ENCODE assay signal across 8 cellular contexts in the genomic region with DNA sequence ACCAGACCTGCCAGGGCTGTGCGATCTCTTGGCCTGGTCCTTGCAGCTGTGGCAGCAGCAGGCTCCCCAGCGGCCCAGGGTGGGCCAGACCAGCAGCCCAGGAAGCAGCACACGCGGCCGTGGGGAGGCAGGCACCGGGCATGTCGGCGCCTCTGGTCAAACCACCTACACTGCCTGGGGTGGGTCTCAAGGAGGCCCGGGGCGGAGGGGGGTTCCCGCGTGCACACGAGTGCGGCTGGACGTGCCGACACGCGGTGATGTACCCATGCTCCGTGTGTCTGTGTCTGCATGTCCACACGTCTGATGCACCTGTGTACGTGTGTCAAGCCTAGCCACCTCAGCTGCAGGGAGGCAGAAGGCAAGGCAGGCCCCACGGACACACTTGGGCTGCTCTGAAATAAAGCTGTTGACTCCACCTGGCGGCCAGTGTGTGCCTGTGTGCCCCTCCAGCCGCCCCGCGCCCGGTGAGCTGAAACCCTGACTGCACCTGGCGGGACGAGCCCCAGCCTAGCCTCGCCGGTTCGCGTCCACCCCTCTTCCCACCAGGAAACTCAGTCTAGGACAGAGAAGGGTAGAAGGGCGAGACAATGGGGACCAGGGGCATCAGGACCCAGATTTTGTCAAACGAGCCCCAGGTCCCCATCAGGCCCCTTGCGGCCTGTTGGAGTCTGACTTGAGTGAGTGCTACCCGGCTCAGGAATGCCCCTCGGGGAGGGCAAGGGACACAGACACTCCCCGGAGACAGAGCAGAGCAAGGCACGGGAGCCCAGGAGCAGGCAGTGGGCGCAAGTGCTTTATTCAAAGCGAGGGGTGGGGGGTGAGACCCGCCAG.
A peak's percentile ranks its signal among the peaks of the same experiment; 100 is the strongest.
DNase-seq lines count a peak whose midpoint lies in the region; ATAC-seq and TF ChIP-seq lines count a peak whose summit lies in the region.

No MANE protein-coding gene starts in this region.

- H3K4me1 Mint-ChIP-seq in T-helper 2 cell treated with Interferon-gamma antibody and Interleukin-4, amounts not matched to agents 5 μg/mL and 100 μg/mL, for 36 hours (ENCODE audit: low read depth): no peaks in the 10 kb centered on the region

- in situ Hi-C loops in astrocyte of the spinal cord (cut with HindIII; ENCODE audit: low sequenced_read_pairs): no loop called here

- H3K4me3 Mint-ChIP-seq in T-helper 2 cell treated with Interferon-gamma antibody and Interleukin-4, amounts not matched to agents 5 μg/mL and 100 μg/mL, for 36 hours: no peak overlapping the region

- no peaks in the 10 kb centered on the region for H3K27me3 Mint-ChIP-seq in T-helper 2 cell treated with Interferon-gamma antibody and Interleukin-4, amounts not matched to agents 5 μg/mL and 100 μg/mL, for 36 hours (ENCODE audit: low read depth)

- no peak overlapping the region for H3K27ac Mint-ChIP-seq in T-helper 2 cell treated with Interferon-gamma antibody and Interleukin-4, amounts not matched to agents 5 μg/mL and 100 μg/mL, for 36 hours

- peaks cover 2% of the 10 kb centered on the region for H3K36me3 Mint-ChIP-seq in T-helper 2 cell treated with Interferon-gamma antibody and Interleukin-4, amounts not matched to agents 5 μg/mL and 100 μg/mL, for 36 hours (ENCODE audit: low read depth)

- no peaks in the 10 kb centered on the region for H3K9me3 Mint-ChIP-seq in T-helper 2 cell treated with Interferon-gamma antibody and Interleukin-4, amounts not matched to agents 5 μg/mL and 100 μg/mL, for 36 hours

- no peak for ATAC-seq in GM19452 (IDR thresholded peaks at IDR 0.05; ENCODE audit: unreplicated experiment)

- H3K4me3 ChIP-seq in astrocyte of the spinal cord (ENCODE audit: low read depth, low read length): no peak overlapping the region

- TF ChIP-seq CTCF in astrocyte of the spinal cord (IDR thresholded peaks at IDR 0.05; ENCODE audit: low read depth, low read length): peak; percentile 74

- peak; percentile 71 to 86 (median 83) for DNase-seq in NCI-H1417 (lab: John Stamatoyannopoulos, UW)
- no peak for DNase-seq in NCI-H1417 treated with DMSO at 0.1 percent for 48 hours (lab: John Stamatoyannopoulos, UW)
- peak; percentile 24 for DNase-seq in NCI-H1436 treated with DMSO at 0.1 percent for 48 hours (lab: John Stamatoyannopoulos, UW)
- DNase-seq in T-helper 2 cell treated with Interferon-gamma antibody and Interleukin-4, amounts not matched to agents 5 μg/mL and 100 μg/mL, for 36 hours (ENCODE audit: low spot score): peak; percentile 36
- DNase-seq in astrocyte of the spinal cord (ENCODE audit: low read depth, low spot score): peak; percentile 43
- DNase-seq in iris pigment epithelial cell (ENCODE audit: low read depth): peak; percentile 51
- DNase-seq in stimulated activated CD4-positive, alpha-beta T cell treated with anti-CD3 and anti-CD28 coated beads, Interleukin-4, amount 100 ng/mL, for 24 hours: peak; percentile 68
